ENCODE assay signal across 19 cellular contexts in genomic region chr5:177523711-177524538, GRCh38. TPM values are rescaled to one million over a fixed set of nuclear protein-coding genes. Genes with fewer than 3 reads are reported as not detected.
DNase-seq lines count a peak whose midpoint lies in the region; ATAC-seq and TF ChIP-seq lines count a peak whose summit lies in the region.
"Had no signal": no experiment of that assay in that cellular context is flagged by ENCODE, and none has a peak within 500 bp of the region (broad histone marks: within the 10 kb centered on the region; RNA-seq: fewer than 3 reads in every experiment).

No MANE protein-coding gene starts in this region.

- no peak for TF ChIP-seq EP300 in sigmoid colon (IDR thresholded peaks at IDR 0.05)

- H3K27me3 Mint-ChIP-seq in central memory CD8-positive, alpha-beta T cell: no peaks in the 10 kb centered on the region

- peaks cover 50 to 99% (median 73%) of the 10 kb centered on the region in 4 donors for H3K36me3 ChIP-seq in sigmoid colon

- DNase-seq in left cardiac atrium (peak; percentile 17), Right ventricle myocardium inferior (ENCODE audit: missing footprints) (no peak), sigmoid colon (peak; percentile 56), activated gamma-delta T cell (lab: John Stamatoyannopoulos, UW) (no peak), NCI-H1930 (lab: John Stamatoyannopoulos, UW) (no peak), LoVo (ENCODE audit: low spot score) (no peak)
- DNase-seq in central memory CD8-positive, alpha-beta T cell (ENCODE audit: low spot score in 2 of 2): no peak
- DNase-seq: CD8-positive, alpha-beta T cell; DMS53; EL; GOT3; NCI-H1417; NCI-H187; NCI-H2227 treated with DMSO at 0.1 percent for 48 hours; NCI-H524; SJCRH30 had no signal

- H3K9me3 Mint-ChIP-seq in central memory CD8-positive, alpha-beta T cell: no peaks in the 10 kb centered on the region
- H3K9me3 Mint-ChIP-seq: CD8-positive, alpha-beta T cell had no signal

- WGBS in sigmoid colon, 2 donors: 96 to 97% methylated on average over 19 of the region's 19 CpGs

- peaks cover 0 to 12% (median 3%) of the 10 kb centered on the region in 4 donors for H3K4me1 ChIP-seq in sigmoid colon

- H3K4me3 Mint-ChIP-seq in central memory CD8-positive, alpha-beta T cell: no peak overlapping the region
- H3K4me3 Mint-ChIP-seq: CD8-positive, alpha-beta T cell had no signal

- TF ChIP-seq CTCF in sigmoid colon (IDR thresholded peaks at IDR 0.05): no peak

- H3K4me3 ChIP-seq in sigmoid colon: no peak overlapping the region
- H3K4me3 ChIP-seq: GM12878, SJCRH30 had no signal

- H3K27ac Mint-ChIP-seq in central memory CD8-positive, alpha-beta T cell (ENCODE audit: low read depth): peak overlapping the region; percentile 32
- H3K27ac Mint-ChIP-seq: CD8-positive, alpha-beta T cell had no signal

- no peaks in the 10 kb centered on the region for H3K27me3 ChIP-seq in sigmoid colon
- H3K27me3 ChIP-seq: SJCRH30 had no signal

- intact Hi-C loops in left cardiac atrium (cut with DNase I): no loop called here
- intact Hi-C loops in Right ventricle myocardium inferior (cut with DNase I): no loop called here
- intact Hi-C loops in sigmoid colon (cut with DNase I): no loop called here

- ATAC-seq in left cardiac atrium: no peak
- ATAC-seq in Right ventricle myocardium inferior: no peak
- ATAC-seq in central memory CD8-positive, alpha-beta T cell (replicated peaks; ENCODE audit: extremely low read depth, poor library complexity, severe bottlenecking): no peak
- ATAC-seq: CD8-positive, alpha-beta T cell; GM12878 had no signal

- no peak overlapping the region for H3K27ac ChIP-seq in sigmoid colon
- H3K27ac ChIP-seq: KMS-11, SJCRH30 had no signal

- H3K4me1 Mint-ChIP-seq in central memory CD8-positive, alpha-beta T cell: peaks cover 28% of the 10 kb centered on the region

- peaks cover 12% of the 10 kb centered on the region for H3K36me3 Mint-ChIP-seq in central memory CD8-positive, alpha-beta T cell (ENCODE audit: insufficient read depth)

- no peaks in the 10 kb centered on the region for H3K9me3 ChIP-seq in sigmoid colon
- H3K9me3 ChIP-seq: SJCRH30 had no signal

- no peak for TF ChIP-seq POLR2A in sigmoid colon (IDR thresholded peaks at IDR 0.05)

RNA-seq across cellular contexts. Expression of gene DDX41, which starts 7.2 kb away (rescaled TPM):
- total RNA-seq in left cardiac atrium (10 to 100 TPM; 33.1 to 53.5 TPM), Right ventricle myocardium inferior (30.1 TPM), sigmoid colon (10 to 100 TPM; 47.8 to 55.1 (median 51.6) TPM)
- 10 to 100 TPM; 69.7 to 78.4 (median 72.6) TPM for polyA plus RNA-seq in sigmoid colon

RNA-seq across cellular contexts. Expression of gene DOK3, which starts 14.3 kb away (rescaled TPM):
- total RNA-seq in left cardiac atrium (1 to 10 TPM; 5.3 to 9.0 TPM), Right ventricle myocardium inferior (4.4 TPM), sigmoid colon (1 to 10 TPM; 4.6 to 8.0 (median 6.5) TPM)
- polyA plus RNA-seq in sigmoid colon: 10 to 100 TPM in 1 of 3 donors, 1 to 10 TPM in 2; 3.0 to 20.2 (median 7.2) TPM
- total RNA-seq: RPMI7951 had no signal

RNA-seq across cellular contexts. Expression of gene PDLIM7, which starts 26.5 kb away (rescaled TPM):
- 10 to 100 TPM; 50.5 to 94.5 TPM for total RNA-seq in left cardiac atrium
- total RNA-seq in Right ventricle myocardium inferior: 43.1 TPM
- total RNA-seq in sigmoid colon: 100 to 1,000 TPM; 274 to 923 (median 482) TPM
- polyA plus RNA-seq in sigmoid colon: 10 to 100 TPM in 2 of 3 donors, 1 to 10 TPM in 1; 7.2 to 58.5 (median 14.4) TPM

RNA-seq across cellular contexts. Expression of gene FAM193B, which starts 30.4 kb away (rescaled TPM):
- total RNA-seq in left cardiac atrium (10 to 100 TPM; 26.1 to 30.1 TPM), Right ventricle myocardium inferior (29.5 TPM), sigmoid colon (10 to 100 TPM; 39.6 to 82.8 (median 43.9) TPM)
- polyA plus RNA-seq in sigmoid colon: 10 to 100 TPM in 2 of 3 donors, 1 to 10 TPM in 1; 9.0 to 87.4 (median 10.2) TPM

RNA-seq across cellular contexts. Expression of gene DBN1, which starts 50.5 kb away (rescaled TPM):
- total RNA-seq in left cardiac atrium (10 to 100 TPM; 30.2 to 55.1 TPM), Right ventricle myocardium inferior (32.2 TPM), sigmoid colon (10 to 100 TPM; 54.8 to 100.0 (median 82.3) TPM)
- polyA plus RNA-seq in sigmoid colon: 10 to 100 TPM in 2 of 3 donors, 1 to 10 TPM in 1; 6.0 to 22.2 (median 16.9) TPM

Comparison
In these comparisons a context has a peak if more than half of its experiments do, and no peak if none do; other contexts are left out.
1. DNase-seq: peak in left cardiac atrium (single experiment) and sigmoid colon (single experiment); none in Right ventricle myocardium inferior (single experiment), central memory CD8-positive, alpha-beta T cell (0 of 2), activated gamma-delta T cell (single experiment), NCI-H1930 (0 of 2) and LoVo (single experiment).